Comparison of ENCODE assay signal across 12 cellular contexts in genomic region chr1:63730211-63730610, GRCh38. TPM values are rescaled to one million over a fixed set of nuclear protein-coding genes. Genes with fewer than 3 reads are reported as not detected.
DNase-seq lines count a peak whose midpoint lies in the region; ATAC-seq, FAIRE-seq and TF ChIP-seq lines count a peak whose summit lies in the region.
"Had no signal": no experiment of that assay in that cellular context is flagged by ENCODE, and none has a peak within 500 bp of the region (broad histone marks: within the 10 kb centered on the region; RNA-seq: fewer than 3 reads in every experiment).

No MANE protein-coding gene starts in this region.

- H3K36me3 ChIP-seq in gastrocnemius medialis, result no peaks in the 10 kb centered on the region
- no peaks in the 10 kb centered on the region for H3K36me3 ChIP-seq in kidney (ENCODE audit: control insufficient read depth in 1 of 2, insufficient read depth in 2 of 2, low read length in 2 of 2)

- intact Hi-C loops in gastrocnemius medialis (cut with DNase I; ENCODE audit: low total_unique reads), result no loop called here
- intact Hi-C loops in kidney (cut with DNase I), result no loop called here

- ATAC-seq in A549 (peak; percentile 22 to 51; a peak in 3 of 6 replicates), gastrocnemius medialis (no peak), HG02588 (IDR thresholded peaks at IDR 0.05; ENCODE audit: unreplicated experiment) (no peak), HG03342 (IDR thresholded peaks at IDR 0.05; ENCODE audit: unreplicated experiment) (no peak)

- no peak for TF ChIP-seq POLR2A in A549 (IDR thresholded peaks at IDR 0.05; ENCODE audit: low read length)
- TF ChIP-seq POLR2A in gastrocnemius medialis (IDR thresholded peaks at IDR 0.05), result no peak

- TF ChIP-seq EP300 in A549 (IDR thresholded peaks at IDR 0.05), result no peak

- peak overlapping the region; percentile 87 to 90 for H3K27ac ChIP-seq in A549
- H3K27ac ChIP-seq in gastrocnemius medialis, result no peak overlapping the region
- no peak overlapping the region for H3K27ac ChIP-seq in kidney (ENCODE audit: low read depth in 2 of 2, low read length in 2 of 2)

- DNase-seq in A549 (ENCODE audit: low read depth in 1 of 2, low spot score in 1 of 2), result peak in 1 of 2 experiments; percentile 71
- peak; percentile 69 for DNase-seq in G401 (ENCODE audit: low spot score)
- DNase-seq in RCC 7860 (ENCODE audit: low spot score), result peak; percentile 66
- peak; percentile 42 for DNase-seq in inferior parietal cortex (ENCODE audit: extremely low spot score)
- no peak for DNase-seq in gastrocnemius medialis
- no peak for DNase-seq in kidney
- DNase-seq: activated CD4-positive, alpha-beta T cell treated with anti-CD3 and anti-CD28 coated beads for 1 hour; NCI-H2081 treated with DMSO at 0.1 percent for 48 hours; SHP77 treated with DMSO at 0.1 percent for 48 hours; stimulated activated CD4-positive, alpha-beta T cell treated with anti-CD3 and anti-CD28 coated beads, Interleukin-12 subunit alpha, Interleukin-12 subunit beta, amount 100 ng/mL, for 4 hours had no signal

- FAIRE-seq in A549 (lab: Jason Lieb, UNC) (no peak), RCC 7860 (lab: Jason Lieb, UNC) (no peak), kidney (lab: Jason Lieb, UNC) (no peak)

- POLR2A ChIA-PET in A549 (lab: Yijun Ruan, JAX), result no interaction called here

- peak overlapping the region; percentile 79 for H3K4me2 ChIP-seq in A549

- no peak for TF ChIP-seq RAD21 in A549 (conservative IDR thresholded peaks at IDR 0.05 in 1 of 2, IDR thresholded peaks at IDR 0.05 in 1 of 2)

- in situ Hi-C loops in G401 (cut with HindIII; ENCODE audit: low sequenced_read_pairs) (no loop called here), gastrocnemius medialis (cut with MboI; ENCODE audit: low sequenced_read_pairs in 4 of 4) (no loop called here)

- H3K27me3 ChIP-seq in gastrocnemius medialis, result no peaks in the 10 kb centered on the region

- WGBS in A549 (ENCODE audit: missing lambda C conversion rate), result 18% methylated on average over 4 of the region's 4 CpGs

- no peak overlapping the region for H3K4me3 ChIP-seq in A549
- H3K4me3 ChIP-seq in gastrocnemius medialis, result no peak overlapping the region
- H3K4me3 ChIP-seq in kidney (ENCODE audit: low read length in 2 of 2), result no peak overlapping the region

- H3K9me3 ChIP-seq in A549 (no peaks in the 10 kb centered on the region), gastrocnemius medialis (no peaks in the 10 kb centered on the region), kidney (ENCODE audit: control insufficient read depth in 1 of 2, low read length in 2 of 2) (no peaks in the 10 kb centered on the region)

- no peak for TF ChIP-seq CTCF in A549 (IDR thresholded peaks at IDR 0.05)
- TF ChIP-seq CTCF in gastrocnemius medialis (IDR thresholded peaks at IDR 0.05 in 4 of 5, conservative IDR thresholded peaks at IDR 0.05 in 1 of 5), result no peak
- no peak for TF ChIP-seq CTCF in kidney (IDR thresholded peaks at IDR 0.05; ENCODE audit: borderline replicate concordance, extremely low read depth, insufficient read depth)

- H3K9ac ChIP-seq in kidney (ENCODE audit: low read length in 2 of 2), result no peak overlapping the region

- H3K4me1 ChIP-seq in A549 (peaks cover 36% of the 10 kb centered on the region), gastrocnemius medialis (no peaks in the 10 kb centered on the region), kidney (ENCODE audit: control insufficient read depth in 1 of 2, insufficient read depth in 1 of 2, low read depth in 1 of 2, low read length in 2 of 2) (peaks cover 0 to 2% of the 10 kb centered on the region in 2 donors)

- CTCF ChIA-PET in A549 (lab: Yijun Ruan, JAX), result interaction anchor here (1.0 to 3.1 kb wide), 2 partner anchors 39 to 45 kb away, joined by 3 to 18 read pairs; no protein-coding TSS in a partner anchor

TF ChIP-seq in A549, 52 proteins besides CTCF, POLR2A, EP300 and RAD21:
- no peak for TF ChIP-seq TP53 (CRISPR knock-in tag; IDR thresholded peaks at IDR 0.05)
- peak; percentile 83 for TF ChIP-seq MAFK (IDR thresholded peaks at IDR 0.05; ENCODE audit: partially characterized antibody)

RNA-seq across cellular contexts. Expression of gene ROR1, which starts 43.6 kb away (rescaled TPM):
- polyA plus RNA-seq in A549 (2011; rRNA removed) (19.0 and 29.3 TPM in 2 replicates), A549 (2017; fragmentation: RNase III; extraction: RNeasy Plus Mini Kit Qiagen cat#74134 plus additional on column Dnase treatment) (6.5 to 9.4 TPM (median 8.2 TPM) in 3 replicates), kidney (ENCODE audit: insufficient read depth, low read depth, low replicate concordance) (0.77 TPM)
- 5.1 and 6.5 TPM in 2 replicates for polyA plus RNA-seq in A549 (2012; cell fraction: cytosol; rRNA removed)
- polyA plus RNA-seq in A549 (2012; cell fraction: nucleus; rRNA removed), result 7.0 and 8.2 TPM in 2 replicates
- 55.0 and 55.8 TPM in 2 replicates for polyA minus RNA-seq in A549 (2011; rRNA and poly(A)+ RNA removed)
- not detected in 2 replicates for total RNA-seq in G401 (2014; rRNA removed; shearing (Covaris generic))
- total RNA-seq in gastrocnemius medialis (1 to 10 TPM; 2.5 to 4.3 (median 3.6) TPM), kidney (8.0 TPM)

Comparison
In these comparisons a context has a peak if more than half of its experiments do, and no peak if none do; other contexts are left out.
1. ATAC-seq: peak in A549 (2 of 2); none in gastrocnemius medialis (0 of 2), HG02588 (single experiment) and HG03342 (single experiment).
2. DNase-seq: peak in G401 (single experiment), RCC 7860 (single experiment) and inferior parietal cortex (single experiment); none in gastrocnemius medialis (0 of 2) and kidney (single experiment).
3. H3K27ac ChIP-seq: peak in A549 (2 of 2); none in gastrocnemius medialis (0 of 4) and kidney (0 of 2).